Comparison of ENCODE assay signal across 25 cellular contexts in the genomic region with DNA sequence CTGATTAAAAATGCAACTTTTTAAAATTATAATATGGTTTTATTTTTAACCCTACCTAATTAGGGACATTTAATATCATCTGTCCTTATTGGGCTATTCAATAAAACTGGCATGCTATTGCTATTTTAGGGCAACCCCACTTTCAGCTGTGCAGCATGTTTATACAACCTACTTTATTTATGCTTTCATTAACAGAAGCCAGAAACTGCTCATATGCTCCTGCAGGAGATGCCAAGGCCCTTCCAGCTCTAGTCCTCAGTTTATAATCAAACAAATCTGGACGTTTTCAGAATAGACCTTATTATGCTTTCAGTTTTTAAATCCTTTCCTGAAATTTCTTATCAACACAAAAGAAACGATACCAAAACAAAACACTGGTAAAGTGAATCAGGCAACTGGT. TPM values are rescaled to one million over a fixed set of nuclear protein-coding genes. Genes with fewer than 3 reads are reported as not detected.
DNase-seq lines count a peak whose midpoint lies in the region; ATAC-seq and TF ChIP-seq lines count a peak whose summit lies in the region.
"Had no signal": no experiment of that assay in that cellular context is flagged by ENCODE, and none has a peak within 500 bp of the region (broad histone marks: within the 10 kb centered on the region; RNA-seq: fewer than 3 reads in every experiment).

No MANE protein-coding gene starts in this region.

- ATAC-seq in GM19023 (IDR thresholded peaks at IDR 0.05; ENCODE audit: unreplicated experiment) (no peak), GM18520 (IDR thresholded peaks at IDR 0.05; ENCODE audit: unreplicated experiment) (no peak)
- no peak for ATAC-seq in naive thymus-derived CD4-positive, alpha-beta T cell
- ATAC-seq: esophagus mucosa, HepG2, natural killer cell had no signal

- no peak overlapping the region for H3K4me3 Mint-ChIP-seq in naive thymus-derived CD4-positive, alpha-beta T cell
- H3K4me3 Mint-ChIP-seq: activated B cell treated with CpG ODN at 0.5 μM for 24 hours; activated naive CD8-positive, alpha-beta T cell treated with anti-CD3 and anti-CD28 coated beads for 36 hours; memory B cell; natural killer cell had no signal

- POLR2A ChIA-PET in naive thymus-derived CD4-positive, alpha-beta T cell (lab: Charles Lee) = no interaction called here

- peaks cover 9% of the 10 kb centered on the region for H3K4me1 ChIP-seq in GM23248 (ENCODE audit: insufficient read depth)
- H3K4me1 ChIP-seq in fibroblast of lung (ENCODE audit: control insufficient read depth, extremely low read depth, insufficient read depth, low read length) = no peaks in the 10 kb centered on the region
- H3K4me1 ChIP-seq in muscle layer of duodenum (ENCODE audit: control insufficient read depth in 1 of 2, insufficient read depth in 2 of 2, low read length in 2 of 2) = no peaks in the 10 kb centered on the region
- no peaks in the 10 kb centered on the region for H3K4me1 ChIP-seq in naive thymus-derived CD4-positive, alpha-beta T cell (ENCODE audit: control insufficient read depth in 2 of 2, insufficient read depth in 2 of 2, low read length in 2 of 2)
- H3K4me1 ChIP-seq: testis, vagina had no signal

- H3K27me3 Mint-ChIP-seq in naive thymus-derived CD4-positive, alpha-beta T cell = peaks cover 0 to 37% (median 5%) of the 10 kb centered on the region in 5 donors
- H3K27me3 Mint-ChIP-seq: activated B cell treated with CpG ODN at 0.5 μM for 24 hours had no signal

- DNase-seq in GM23248 (peak; percentile 3), fibroblast of lung (ENCODE audit: low read depth in 2 of 2) (peak in 1 of 2 donors; percentile 8), NCI-H1105 (lab: John Stamatoyannopoulos, UW) (no peak)
- DNase-seq in naive thymus-derived CD4-positive, alpha-beta T cell = no peak
- DNase-seq: activated B cell treated with CpG ODN at 0.5 μM for 24 hours; activated naive CD8-positive, alpha-beta T cell treated with anti-CD3 and anti-CD28 coated beads for 36 hours; EL; natural killer cell; NCI-H1092; NCI-H1930; NCI-H2227 treated with DMSO at 0.1 percent for 48 hours; NCI-H748 treated with DMSO at 0.1 percent for 48 hours; stimulated activated CD4-positive, alpha-beta T cell treated with anti-CD3 and anti-CD28 coated beads, Interleukin-4, amount 100 ng/mL, for 4 hours; stimulated activated naive CD4-positive, alpha-beta T cell; testis had no signal

- no peaks in the 10 kb centered on the region for H3K36me3 ChIP-seq in GM23248 (ENCODE audit: low read depth)
- no peaks in the 10 kb centered on the region for H3K36me3 ChIP-seq in SU-DHL-6 (ENCODE audit: low read length)
- H3K36me3 ChIP-seq in fibroblast of lung (ENCODE audit: control insufficient read depth, insufficient read depth, low read length) = no peaks in the 10 kb centered on the region
- H3K36me3 ChIP-seq in muscle layer of duodenum (ENCODE audit: control insufficient read depth in 1 of 2, insufficient read depth in 2 of 2, low read length in 2 of 2) = no peaks in the 10 kb centered on the region
- H3K36me3 ChIP-seq in naive thymus-derived CD4-positive, alpha-beta T cell (ENCODE audit: control insufficient read depth in 2 of 3, insufficient read depth in 3 of 3, low read length in 3 of 3) = no peaks in the 10 kb centered on the region
- H3K36me3 ChIP-seq: vagina had no signal

- H3K79me2 ChIP-seq in GM23248 (ENCODE audit: insufficient read depth) = no peaks in the 10 kb centered on the region
- H3K79me2 ChIP-seq in SU-DHL-6 (ENCODE audit: insufficient read depth, low read length) = no peaks in the 10 kb centered on the region
- no peaks in the 10 kb centered on the region for H3K79me2 ChIP-seq in fibroblast of lung (ENCODE audit: control insufficient read depth, insufficient read depth, low read length)

- H3K9ac ChIP-seq in GM23248 (0 out of 2 replicates have a peak overlapping the region, but pooled peaks have one; percentile 9), SU-DHL-6 (ENCODE audit: low read length) (no peak overlapping the region), fibroblast of lung (ENCODE audit: insufficient read depth, low read length) (no peak overlapping the region)

- H3K9me2 ChIP-seq in GM23248 (ENCODE audit: insufficient read depth) (no peaks in the 10 kb centered on the region), SU-DHL-6 (replicated peaks; ENCODE audit: insufficient read depth, low read length) (no peaks in the 10 kb centered on the region)

- 24 to 33% methylated on average over 2 of the region's 2 CpGs for WGBS in GM23248 (ENCODE audit: low coverage in 1 of 2, low lambda C conversion rate in 2 of 2, missing lambda C conversion rate in 2 of 2), 2 experiments

- in situ Hi-C loops in GM23248 (cut with MboI) = no loop called here

- H3K27me3 ChIP-seq in GM23248 (replicated peaks; ENCODE audit: insufficient read depth) = no peaks in the 10 kb centered on the region
- H3K27me3 ChIP-seq in SU-DHL-6 (ENCODE audit: low read length) = no peaks in the 10 kb centered on the region
- no peaks in the 10 kb centered on the region for H3K27me3 ChIP-seq in fibroblast of lung (ENCODE audit: control insufficient read depth, insufficient read depth, low read length)
- no peaks in the 10 kb centered on the region for H3K27me3 ChIP-seq in muscle layer of duodenum (ENCODE audit: low read depth, low read length)
- H3K27me3 ChIP-seq in naive thymus-derived CD4-positive, alpha-beta T cell (ENCODE audit: control insufficient read depth in 2 of 2, insufficient read depth in 2 of 2, low read length in 2 of 2) = no peaks in the 10 kb centered on the region
- H3K27me3 ChIP-seq: testis, vagina had no signal

- H3K9me3 ChIP-seq in GM23248 (ENCODE audit: low read depth) = no peaks in the 10 kb centered on the region
- H3K9me3 ChIP-seq in SU-DHL-6 (ENCODE audit: insufficient read depth, low read length) = no peaks in the 10 kb centered on the region
- H3K9me3 ChIP-seq in fibroblast of lung (ENCODE audit: control insufficient read depth, insufficient read depth, low read depth, low read length) = no peaks in the 10 kb centered on the region
- H3K9me3 ChIP-seq in muscle layer of duodenum (ENCODE audit: control insufficient read depth in 1 of 2, low read length in 2 of 2) = no peaks in the 10 kb centered on the region
- H3K9me3 ChIP-seq in naive thymus-derived CD4-positive, alpha-beta T cell (ENCODE audit: control insufficient read depth in 2 of 3, low read length in 3 of 3) = no peaks in the 10 kb centered on the region
- H3K9me3 ChIP-seq: testis, vagina had no signal

- no peak for TF ChIP-seq CTCF in SU-DHL-6 (IDR thresholded peaks at IDR 0.05; ENCODE audit: insufficient read depth, low read length, poor library complexity, severe bottlenecking)
- peak in 1 of 2 donors; percentile 14 for TF ChIP-seq CTCF in fibroblast of lung (conservative IDR thresholded peaks at IDR 0.05 in 1 of 2, IDR thresholded peaks at IDR 0.05 in 1 of 2; ENCODE audit: low read depth in 1 of 2, low read length in 2 of 2)

- H3K27ac Mint-ChIP-seq in naive thymus-derived CD4-positive, alpha-beta T cell = no peak overlapping the region
- H3K27ac Mint-ChIP-seq: activated B cell treated with CpG ODN at 0.5 μM for 24 hours; activated naive CD8-positive, alpha-beta T cell treated with anti-CD3 and anti-CD28 coated beads for 36 hours; memory B cell; natural killer cell had no signal

- H2AFZ ChIP-seq in GM23248 = no peak overlapping the region
- no peak overlapping the region for H2AFZ ChIP-seq in SU-DHL-6 (ENCODE audit: low read depth, low read length, severe bottlenecking)
- H2AFZ ChIP-seq in fibroblast of lung (ENCODE audit: low read length) = peak overlapping the region; percentile 27

- H3K4me3 ChIP-seq in GM23248 (no peak overlapping the region), SU-DHL-6 (ENCODE audit: insufficient read depth, low read length, poor library complexity, severe bottlenecking) (no peak overlapping the region), fibroblast of lung (replicated peaks in 1 of 4; ENCODE audit: control extremely low read depth in 1 of 4, insufficient read depth in 1 of 4, low read depth in 3 of 4, low read length in 4 of 4) (no peak overlapping the region), muscle layer of duodenum (ENCODE audit: low read depth in 1 of 2, low read length in 2 of 2) (no peak overlapping the region)
- H3K4me3 ChIP-seq in naive thymus-derived CD4-positive, alpha-beta T cell (ENCODE audit: low read length) = no peak overlapping the region
- H3K4me3 ChIP-seq: testis, vagina had no signal

- H3K4me1 Mint-ChIP-seq in naive thymus-derived CD4-positive, alpha-beta T cell = peaks cover 0 to 5% (median 0%) of the 10 kb centered on the region in 7 donors
- H3K4me1 Mint-ChIP-seq: activated B cell treated with CpG ODN at 0.5 μM for 24 hours, memory B cell had no signal

- H3K4me2 ChIP-seq in GM23248 (ENCODE audit: unreplicated experiment) = no peak overlapping the region
- peak overlapping the region; percentile 24 for H3K4me2 ChIP-seq in SU-DHL-6 (ENCODE audit: low read depth, low read length, poor library complexity, severe bottlenecking)
- no peak overlapping the region for H3K4me2 ChIP-seq in fibroblast of lung (ENCODE audit: extremely low read depth, insufficient read depth, low read length)

- H3F3A ChIP-seq in GM23248 (ENCODE audit: insufficient read depth) (0 out of 2 replicates have a peak, but pooled peaks cover 3% of the 10 kb centered on the region), SU-DHL-6 (ENCODE audit: insufficient read depth) (no peaks in the 10 kb centered on the region)

- no peaks in the 10 kb centered on the region for H3K9me3 Mint-ChIP-seq in naive thymus-derived CD4-positive, alpha-beta T cell
- H3K9me3 Mint-ChIP-seq: activated B cell treated with CpG ODN at 0.5 μM for 24 hours; activated naive CD8-positive, alpha-beta T cell treated with anti-CD3 and anti-CD28 coated beads for 36 hours; memory B cell; natural killer cell had no signal

- no peaks in the 10 kb centered on the region for H3K36me3 Mint-ChIP-seq in naive thymus-derived CD4-positive, alpha-beta T cell
- H3K36me3 Mint-ChIP-seq: activated naive CD8-positive, alpha-beta T cell treated with anti-CD3 and anti-CD28 coated beads for 36 hours; memory B cell; natural killer cell had no signal

- H4K20me1 ChIP-seq in GM23248 (ENCODE audit: insufficient read depth) (no peaks in the 10 kb centered on the region), SU-DHL-6 (ENCODE audit: low read depth, low read length) (no peaks in the 10 kb centered on the region), fibroblast of lung (ENCODE audit: control insufficient read depth, extremely low read depth, insufficient read depth, low read length) (no peaks in the 10 kb centered on the region)

- H3K27ac ChIP-seq in GM23248 (no peak overlapping the region), SU-DHL-6 (ENCODE audit: low read depth, low read length) (no peak overlapping the region), fibroblast of lung (ENCODE audit: insufficient read depth, low read length) (no peak overlapping the region), muscle layer of duodenum (ENCODE audit: low read length) (peak overlapping the region; percentile 69)
- H3K27ac ChIP-seq in naive thymus-derived CD4-positive, alpha-beta T cell (ENCODE audit: low read depth, low read length) = no peak overlapping the region
- H3K27ac ChIP-seq: testis, vagina had no signal

- CTCF ChIA-PET in naive thymus-derived CD4-positive, alpha-beta T cell (lab: Charles Lee) = no interaction called here

- intact Hi-C loops in naive thymus-derived CD4-positive, alpha-beta T cell (cut with micrococcal nuclease) = no loop called here

RNA-seq across cellular contexts. Expression of gene PTGS2, which starts 53.3 kb away (rescaled TPM):
- total RNA-seq in GM23248 (2014; rRNA removed; shearing (Covaris generic)) = 67.9 and 69.3 TPM in 2 replicates
- 50.4 and 50.8 TPM in 2 replicates for polyA plus RNA-seq in GM23248 (2016; fragmentation: Nextera tagmentation; extraction: Ambion mirVana)
- total RNA-seq in fibroblast of lung = 1.3 and 3.3 TPM in 2 replicates
- polyA plus RNA-seq in fibroblast of lung = 3.1 and 5.2 TPM in 2 replicates
- polyA plus RNA-seq in fibroblast of lung (2012) = 2.1 and 2.9 TPM in 2 replicates
- polyA minus RNA-seq in fibroblast of lung (ENCODE audit: low replicate concordance) = 1.6 and 4.7 TPM in 2 replicates
- 10 to 100 TPM in 2 of 5 experiments, under 1 TPM in 1, not detected in 2; 0.17 to 73.8 (median 21.8) TPM for total RNA-seq in naive thymus-derived CD4-positive, alpha-beta T cell
- not detected for polyA plus RNA-seq in naive thymus-derived CD4-positive, alpha-beta T cell
- total RNA-seq: activated B cell treated with CpG ODN at 0.5 μM for 24 hours, HepG2, LHCN-M2, OCI-LY7 had no signal
- polyA plus RNA-seq: HepG2 had no signal
